ENCODE assay signal across 8 cellular contexts in the genomic region with DNA sequence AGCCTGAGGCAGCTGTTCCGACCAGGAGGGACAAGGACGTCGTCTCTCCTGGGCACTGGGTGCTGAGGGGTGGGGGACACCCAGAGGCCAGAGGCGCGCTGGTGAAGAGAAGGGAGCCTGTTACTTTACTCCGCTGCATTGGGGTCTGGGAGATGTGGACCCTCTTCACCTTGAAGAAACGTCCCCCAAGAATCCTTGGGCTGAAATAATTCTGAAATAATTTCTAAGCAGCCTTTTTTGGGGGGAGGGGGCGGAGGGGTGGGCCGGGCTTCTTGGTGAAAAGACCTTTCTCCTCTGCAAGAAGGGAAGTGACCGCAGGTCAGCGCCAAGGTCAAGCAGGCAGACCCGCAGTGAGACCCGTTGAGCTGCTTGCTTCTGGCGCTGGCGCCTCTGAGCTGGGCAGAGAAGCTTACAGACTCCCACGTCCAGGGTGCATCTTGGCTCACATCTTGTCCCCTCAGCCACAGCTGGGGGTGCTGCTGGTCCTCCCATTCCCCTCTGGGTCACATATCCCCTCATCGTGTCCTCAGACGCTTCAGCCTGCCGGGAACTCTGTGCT. TPM values are rescaled to one million over a fixed set of nuclear protein-coding genes. Genes with fewer than 3 reads are reported as not detected.
DNase-seq lines count a peak whose midpoint lies in the region; ATAC-seq and TF ChIP-seq lines count a peak whose summit lies in the region.
"Had no signal": no experiment of that assay in that cellular context is flagged by ENCODE, and none has a peak within 500 bp of the region (broad histone marks: within the 10 kb centered on the region; RNA-seq: fewer than 3 reads in every experiment).

No MANE protein-coding gene starts in this region.

- DNase-seq in SK-N-DZ (ENCODE audit: low spot score) (peak; percentile 18), gastrocnemius medialis (no peak), cerebellum (ENCODE audit: low spot score) (no peak), NCI-H2196 (lab: John Stamatoyannopoulos, UW; ENCODE audit: unreplicated experiment) (no peak)
- DNase-seq: Kasumi-1 had no signal

- H3K27ac ChIP-seq in HUES48 (ENCODE audit: low read depth, low read length): no peak overlapping the region
- H3K27ac ChIP-seq in gastrocnemius medialis: no peak overlapping the region

- no peak for TF ChIP-seq CTCF in gastrocnemius medialis (IDR thresholded peaks at IDR 0.05 in 4 of 5, conservative IDR thresholded peaks at IDR 0.05 in 1 of 5)

- H3K4me3 ChIP-seq in HUES48 (ENCODE audit: low read depth, low read length): peak overlapping the region; percentile 78
- H3K4me3 ChIP-seq in iPS-11a (ENCODE audit: low read depth, low read length): peak overlapping the region; percentile 70
- peak overlapping the region; percentile 39 to 52 (median 46) for H3K4me3 ChIP-seq in gastrocnemius medialis

- H3K27me3 ChIP-seq in HUES48 (ENCODE audit: control insufficient read depth, insufficient read depth, low read length) (peaks cover 18% of the 10 kb centered on the region), gastrocnemius medialis (peaks cover 7 to 20% (median 12%) of the 10 kb centered on the region in 3 donors)

- H3K9me3 ChIP-seq in HUES48 (ENCODE audit: control insufficient read depth, insufficient read depth, low read length): no peaks in the 10 kb centered on the region
- H3K9me3 ChIP-seq in gastrocnemius medialis: no peaks in the 10 kb centered on the region

- no peak overlapping the region for H3K9ac ChIP-seq in HUES48 (ENCODE audit: low read depth, low read length)

- H3K36me3 ChIP-seq in HUES48 (ENCODE audit: control insufficient read depth, insufficient read depth, low read length) (no peaks in the 10 kb centered on the region), gastrocnemius medialis (no peaks in the 10 kb centered on the region)

- intact Hi-C loops in gastrocnemius medialis (cut with DNase I; ENCODE audit: low total_unique reads): loop anchor here (5.0 kb wide), 1 partner anchor 208 kb away; no protein-coding TSS in a partner anchor

- TF ChIP-seq POLR2A in gastrocnemius medialis (IDR thresholded peaks at IDR 0.05): no peak

- ATAC-seq in gastrocnemius medialis: no peak
- ATAC-seq in GM21390 (IDR thresholded peaks at IDR 0.05; ENCODE audit: unreplicated experiment): no peak

- in situ Hi-C loops in gastrocnemius medialis (cut with MboI; ENCODE audit: low sequenced_read_pairs in 4 of 4): loop anchor here in 2 of 4 donors (10.0 kb wide), 2 partner anchors 64 to 74 kb away; no protein-coding TSS in a partner anchor

- no peaks in the 10 kb centered on the region for H3K4me1 ChIP-seq in HUES48 (ENCODE audit: control insufficient read depth, insufficient read depth, low read length)
- H3K4me1 ChIP-seq in gastrocnemius medialis: peaks cover 0 to 13% of the 10 kb centered on the region in 2 donors

RNA-seq across cellular contexts. Expression of a gene that starts 1.1 kb away (rescaled TPM):
- 12.5 and 14.1 TPM in 2 replicates for polyA plus RNA-seq in SK-N-DZ (2014; cell fraction: cytosol; rRNA removed)
- 12.4 and 13.3 TPM in 2 replicates for polyA plus RNA-seq in SK-N-DZ (2014; cell fraction: nucleus; rRNA removed)
- total RNA-seq in gastrocnemius medialis (under 1 TPM; 0.10 to 0.87 (median 0.18) TPM), cerebellum (4.6 TPM)

RNA-seq across cellular contexts. Expression of a gene that starts 55.4 kb away (rescaled TPM):
- 0.07 and 0.14 TPM in 2 replicates for polyA plus RNA-seq in SK-N-DZ (2014; cell fraction: cytosol; rRNA removed)
- polyA plus RNA-seq in SK-N-DZ (2014; cell fraction: nucleus; rRNA removed): 0.21 and 0.37 TPM in 2 replicates
- 10 to 100 TPM; 13.3 to 18.9 (median 18.5) TPM for total RNA-seq in gastrocnemius medialis
- total RNA-seq in cerebellum: 4.9 TPM
